ENCODE assay signal across 33 cellular contexts in the genomic region with DNA sequence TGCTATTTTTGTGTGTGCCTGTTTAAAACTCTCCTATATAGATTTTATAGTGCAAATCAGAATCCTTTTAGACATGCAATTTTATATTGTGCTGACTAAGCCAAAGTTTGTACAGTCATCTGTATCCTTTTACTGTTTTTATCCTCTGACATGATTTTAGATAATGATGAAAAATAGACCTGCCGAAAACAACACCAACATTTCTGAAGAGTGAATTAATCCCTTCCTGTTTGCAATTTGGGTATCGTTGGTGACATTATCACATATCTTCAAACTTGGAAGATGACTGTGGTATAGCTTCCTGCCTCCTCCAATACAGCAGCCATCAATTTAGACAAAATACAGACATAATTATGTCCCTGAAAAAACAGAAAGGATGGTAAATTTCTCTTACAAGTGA. TPM values are rescaled to one million over a fixed set of nuclear protein-coding genes. Genes with fewer than 3 reads are reported as not detected.
"Had no signal": no experiment of that assay in that cellular context is flagged by ENCODE, and none has a peak within 500 bp of the region (broad histone marks: within the 10 kb centered on the region; RNA-seq: fewer than 3 reads in every experiment).

No MANE protein-coding gene starts in this region.

- H3K4me3 ChIP-seq: adrenal gland, body of pancreas, esophagus muscularis mucosa, gastrocnemius medialis, heart left ventricle had no signal

- H3K27me3 ChIP-seq: adrenal gland, body of pancreas, esophagus muscularis mucosa, gastrocnemius medialis, heart left ventricle had no signal

- H3K9me3 ChIP-seq: adrenal gland, body of pancreas, gastrocnemius medialis had no signal

- H3K27ac ChIP-seq: adrenal gland, body of pancreas, esophagus muscularis mucosa, foreskin keratinocyte, gastrocnemius medialis, heart left ventricle had no signal

- H3K4me1 ChIP-seq: adrenal gland, body of pancreas, esophagus muscularis mucosa, foreskin keratinocyte, gastrocnemius medialis, heart left ventricle had no signal

- DNase-seq: activated CD4-positive, alpha-beta memory T cell treated with anti-CD3 and anti-CD28 coated beads for 36 hours; activated CD4-positive, alpha-beta T cell treated with anti-CD3 and anti-CD28 coated beads for 36 hours; activated CD4-positive, alpha-beta T cell treated with anti-CD3 and anti-CD28 coated beads, Interleukin-2, amount 10 ng/mL, durations not matched to agents 24 days and 14 days; activated CD4-positive, CD25-positive, alpha-beta regulatory T cell; activated CD4-positive, CD25-positive, alpha-beta regulatory T cell treated with anti-CD3 and anti-CD28 coated beads, Interleukin-2, amount 50 U/mL, for 72 hours; activated CD8-positive, alpha-beta memory T cell treated with anti-CD3 and anti-CD28 coated beads, Interleukin-2, amount 10 ng/mL, durations not matched to agents 7 days and 5 days; activated CD8-positive, alpha-beta memory T cell treated with anti-CD3 and anti-CD28 coated beads, Interleukin-2, amount 50 U/mL, for 4 hours; activated CD8-positive, alpha-beta T cell treated with anti-CD3 and anti-CD28 coated beads, Interleukin-2, amount 10 ng/mL, durations not matched to agents 7 days and 5 days; activated effector memory CD4-positive, alpha-beta T cell treated with anti-CD3 and anti-CD28 coated beads, Interleukin-2, amount 50 U/mL, for 16 hours; activated naive CD4-positive, alpha-beta T cell treated with anti-CD3 and anti-CD28 coated beads for 36 hours; activated naive CD8-positive, alpha-beta T cell treated with anti-CD3 and anti-CD28 coated beads for 36 hours; activated naive CD8-positive, alpha-beta T cell treated with anti-CD3 and anti-CD28 coated beads, Interleukin-2, amount 50 U/mL, for 24 hours; activated T-cell treated with anti-CD3 and anti-CD28 coated beads, Interleukin-2, amount 50 U/mL, for 1 hour; activated T-cell treated with anti-CD3 and anti-CD28 coated beads, Interleukin-2, amount 50 U/mL, for 48 hours; adrenal gland; amygdala; aorta; body of pancreas; caudate nucleus; cortex of kidney; dermis blood vessel endothelial cell; effector CD4-positive, alpha-beta T cell; effector memory CD8-positive, alpha-beta T cell; erythroblast; foreskin keratinocyte; gastrocnemius medialis; glutamatergic neuron; heart left ventricle had no signal

- H3K36me3 ChIP-seq: adrenal gland, esophagus muscularis mucosa, gastrocnemius medialis, heart left ventricle had no signal

- ATAC-seq: activated CD4-positive, alpha-beta T cell treated with anti-CD3 and anti-CD28 coated beads for 36 hours; activated CD8-positive, alpha-beta memory T cell treated with anti-CD3 and anti-CD28 coated beads, Interleukin-2, amount 10 ng/mL, durations not matched to agents 7 days and 5 days; activated CD8-positive, alpha-beta T cell treated with anti-CD3 and anti-CD28 coated beads, Interleukin-2, amount 10 ng/mL, durations not matched to agents 7 days and 5 days; activated naive CD8-positive, alpha-beta T cell treated with anti-CD3 and anti-CD28 coated beads, Interleukin-2, amount 50 U/mL, for 24 hours; body of pancreas; effector memory CD8-positive, alpha-beta T cell; foreskin keratinocyte; gastrocnemius medialis; heart left ventricle had no signal

RNA-seq across cellular contexts. Expression of a gene that starts 28.9 kb away (rescaled TPM):
- total RNA-seq: activated CD4-positive, alpha-beta memory T cell treated with anti-CD3 and anti-CD28 coated beads for 36 hours; activated CD4-positive, alpha-beta T cell treated with anti-CD3 and anti-CD28 coated beads for 36 hours; activated CD4-positive, alpha-beta T cell treated with anti-CD3 and anti-CD28 coated beads, Interleukin-2, amount 10 ng/mL, durations not matched to agents 24 days and 14 days; activated CD8-positive, alpha-beta memory T cell treated with anti-CD3 and anti-CD28 coated beads for 36 hours; activated CD8-positive, alpha-beta memory T cell treated with anti-CD3 and anti-CD28 coated beads, Interleukin-2, amount 10 ng/mL, durations not matched to agents 7 days and 5 days; activated CD8-positive, alpha-beta T cell treated with anti-CD3 and anti-CD28 coated beads, Interleukin-2, amount 10 ng/mL, durations not matched to agents 7 days and 5 days; activated naive CD4-positive, alpha-beta T cell treated with anti-CD3 and anti-CD28 coated beads for 36 hours; activated naive CD8-positive, alpha-beta T cell treated with anti-CD3 and anti-CD28 coated beads for 36 hours; activated T-helper 1 cell treated with anti-CD3 and anti-CD28 coated beads, Interleukin-12 subunit alpha, Interleukin-12 subunit beta, Interleukin-2, Interleukin-4 antibody, amounts not matched to agents 30 ng/mL and 10 ng/mL and 1 ng/mL, durations not matched to agents 14 hours and 24 hours and 36 hours; activated T-helper 2 cell treated with anti-CD3 and anti-CD28 coated beads, Interferon-gamma antibody, Interleukin-2, Interleukin-4, amounts not matched to agents 10 μg/mL and 5 μg/mL and 100 μg/mL, durations not matched to agents 14 hours and 24 hours and 36 hours; adrenal gland; aorta; body of pancreas; chondrocyte; dermis blood vessel endothelial cell; esophagus muscularis mucosa; foreskin keratinocyte; gastrocnemius medialis; heart left ventricle had no signal
- polyA plus RNA-seq: adrenal gland, foreskin keratinocyte, heart left ventricle had no signal

RNA-seq across cellular contexts. Expression of a gene that starts 50.3 kb away (rescaled TPM):
- total RNA-seq: activated CD4-positive, alpha-beta memory T cell treated with anti-CD3 and anti-CD28 coated beads for 36 hours; activated CD4-positive, alpha-beta T cell treated with anti-CD3 and anti-CD28 coated beads for 36 hours; activated CD4-positive, alpha-beta T cell treated with anti-CD3 and anti-CD28 coated beads, Interleukin-2, amount 10 ng/mL, durations not matched to agents 24 days and 14 days; activated CD8-positive, alpha-beta memory T cell treated with anti-CD3 and anti-CD28 coated beads for 36 hours; activated CD8-positive, alpha-beta memory T cell treated with anti-CD3 and anti-CD28 coated beads, Interleukin-2, amount 10 ng/mL, durations not matched to agents 7 days and 5 days; activated CD8-positive, alpha-beta T cell treated with anti-CD3 and anti-CD28 coated beads, Interleukin-2, amount 10 ng/mL, durations not matched to agents 7 days and 5 days; activated naive CD4-positive, alpha-beta T cell treated with anti-CD3 and anti-CD28 coated beads for 36 hours; activated naive CD8-positive, alpha-beta T cell treated with anti-CD3 and anti-CD28 coated beads for 36 hours; activated T-helper 1 cell treated with anti-CD3 and anti-CD28 coated beads, Interleukin-12 subunit alpha, Interleukin-12 subunit beta, Interleukin-2, Interleukin-4 antibody, amounts not matched to agents 30 ng/mL and 10 ng/mL and 1 ng/mL, durations not matched to agents 14 hours and 24 hours and 36 hours; activated T-helper 2 cell treated with anti-CD3 and anti-CD28 coated beads, Interferon-gamma antibody, Interleukin-2, Interleukin-4, amounts not matched to agents 10 μg/mL and 5 μg/mL and 100 μg/mL, durations not matched to agents 14 hours and 24 hours and 36 hours; foreskin keratinocyte had no signal
- polyA plus RNA-seq: foreskin keratinocyte had no signal
